ENCODE assay signal across 13 cellular contexts in the genomic region with DNA sequence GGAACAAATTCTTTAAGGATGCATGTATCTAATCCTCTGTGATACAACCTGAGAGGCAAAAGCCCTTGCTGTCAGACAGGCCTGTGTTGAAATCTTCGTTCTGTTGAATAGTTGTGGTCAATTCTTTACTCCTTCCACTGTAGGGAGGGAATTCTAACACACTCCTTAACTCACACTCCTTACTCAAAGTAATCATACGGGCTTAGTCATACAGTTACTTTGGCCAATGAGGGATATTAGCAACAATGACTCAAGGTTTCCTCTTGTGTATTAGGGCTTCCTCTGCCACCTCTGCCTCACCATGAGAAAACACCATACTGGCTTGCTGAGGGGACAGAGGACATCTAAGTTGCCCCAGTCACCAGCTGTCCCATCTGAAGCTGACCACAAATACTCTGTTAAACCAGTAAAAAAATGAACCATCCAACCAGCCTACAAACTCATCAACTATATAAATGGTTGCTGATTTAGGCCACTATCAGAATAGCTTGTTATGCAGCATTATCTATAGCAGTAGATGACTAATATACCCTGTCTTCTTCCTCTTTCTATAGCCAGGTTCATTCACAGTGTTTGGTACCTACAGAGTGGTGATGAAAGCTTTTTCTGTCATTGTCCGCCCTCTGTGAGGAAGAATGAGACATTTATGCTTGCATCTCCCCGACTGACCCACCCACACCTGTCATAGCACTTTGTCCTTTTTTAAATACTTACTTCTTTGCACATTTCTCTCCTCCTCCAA.
A peak's percentile ranks its signal among the peaks of the same experiment; 100 is the strongest.
DNase-seq lines count a peak whose midpoint lies in the region; ATAC-seq and TF ChIP-seq lines count a peak whose summit lies in the region.
"Had no signal": no experiment of that assay in that cellular context is flagged by ENCODE, and none has a peak within 500 bp of the region (broad histone marks: within the 10 kb centered on the region; RNA-seq: fewer than 3 reads in every experiment).

No MANE protein-coding gene starts in this region.

- ATAC-seq in T-cell (replicated peaks in 1 of 4): no peak
- no peak for ATAC-seq in GM21423 (IDR thresholded peaks at IDR 0.05; ENCODE audit: unreplicated experiment)
- ATAC-seq: activated CD4-positive, alpha-beta T cell treated with anti-CD3 and anti-CD28 coated beads for 36 hours had no signal

- H3K27me3 Mint-ChIP-seq in type B pancreatic cell (no peaks in the 10 kb centered on the region), T-cell (no peaks in the 10 kb centered on the region)

- H3K36me3 Mint-ChIP-seq in type B pancreatic cell (peaks cover 60% of the 10 kb centered on the region), T-cell (no peaks in the 10 kb centered on the region)

- H3K9me3 Mint-ChIP-seq in type B pancreatic cell: peaks cover 15% of the 10 kb centered on the region
- H3K9me3 Mint-ChIP-seq in T-cell: peaks cover 6 to 15% (median 13%) of the 10 kb centered on the region in 3 donors

- H3K27ac Mint-ChIP-seq in type B pancreatic cell: peak overlapping the region; percentile 85
- H3K27ac Mint-ChIP-seq in T-cell: no peak overlapping the region
- H3K27ac Mint-ChIP-seq: activated CD4-positive, alpha-beta T cell treated with anti-CD3 and anti-CD28 coated beads for 36 hours had no signal

- CTCF ChIA-PET in T-cell (lab: Charles Lee): no interaction called here

- no peak for TF ChIP-seq CTCF in type B pancreatic cell (conservative IDR thresholded peaks at IDR 0.05)

- no peak overlapping the region for H3K9ac ChIP-seq in adipocyte (ENCODE audit: low read length)

- H3K9me3 ChIP-seq in adipocyte (ENCODE audit: control insufficient read depth, low read length): peaks cover 5% of the 10 kb centered on the region

- peaks cover 7% of the 10 kb centered on the region for H3K4me1 ChIP-seq in adipocyte (ENCODE audit: control insufficient read depth, insufficient read depth, low read length)

- no peaks in the 10 kb centered on the region for H3K27me3 ChIP-seq in adipocyte (replicated peaks; ENCODE audit: control insufficient read depth, insufficient read depth, low read length)

- peaks cover 6% of the 10 kb centered on the region for H3K36me3 ChIP-seq in adipocyte (ENCODE audit: control insufficient read depth, insufficient read depth, low read length, severe bottlenecking)

- POLR2A ChIA-PET in T-cell (lab: Charles Lee): no interaction called here

- H3K4me3 Mint-ChIP-seq in type B pancreatic cell (peak overlapping the region; percentile 1), T-cell (no peak overlapping the region)
- H3K4me3 Mint-ChIP-seq: activated CD4-positive, alpha-beta T cell treated with anti-CD3 and anti-CD28 coated beads for 36 hours had no signal

- H3K4me1 Mint-ChIP-seq in type B pancreatic cell (ENCODE audit: unreplicated experiment) (no peaks in the 10 kb centered on the region), T-cell (no peaks in the 10 kb centered on the region)
- H3K4me1 Mint-ChIP-seq: activated CD4-positive, alpha-beta T cell treated with anti-CD3 and anti-CD28 coated beads for 36 hours had no signal

- H3K4me3 ChIP-seq in adipocyte (ENCODE audit: low read length): no peak overlapping the region
- H3K4me3 ChIP-seq: lung had no signal

- peak; percentile 73 for DNase-seq in H4 (ENCODE audit: low spot score)
- DNase-seq in adipocyte (ENCODE audit: low read depth): peak; percentile 72
- DNase-seq in glomerular visceral epithelial cell (ENCODE audit: extremely low spot score): peak; percentile 79
- DNase-seq in type B pancreatic cell (ENCODE audit: extremely low spot score, unreplicated experiment): no peak
- DNase-seq in T-cell: no peak
- no peak for DNase-seq in RPMI8226
- DNase-seq: activated CD4-positive, alpha-beta T cell treated with anti-CD3 and anti-CD28 coated beads for 36 hours; activated effector memory CD4-positive, alpha-beta T cell treated with Interleukin-2 at 50 U/mL for 16 hours; DMS79; NCI-H1436; stimulated activated CD4-positive, alpha-beta T cell treated with anti-CD3 and anti-CD28 coated beads, Interleukin-4, amount 100 ng/mL, for 1 hour had no signal

Comparison
In these comparisons a context has a peak if more than half of its experiments do, and no peak if none do; other contexts are left out.
1. DNase-seq: peak in H4 (single experiment), adipocyte (single experiment) and glomerular visceral epithelial cell (single experiment); none in type B pancreatic cell (single experiment), T-cell (0 of 34) and RPMI8226 (single experiment).